ENCODE assay signal across 15 cellular contexts in genomic region chr17:77144227-77144626, GRCh38. TPM values are rescaled to one million over a fixed set of nuclear protein-coding genes. Genes with fewer than 3 reads are reported as not detected.
A peak's percentile ranks its signal among the peaks of the same experiment; 100 is the strongest.
DNase-seq lines count a peak whose midpoint lies in the region; ATAC-seq and TF ChIP-seq lines count a peak whose summit lies in the region.
"Had no signal": no experiment of that assay in that cellular context is flagged by ENCODE, and none has a peak within 500 bp of the region (broad histone marks: within the 10 kb centered on the region; RNA-seq: fewer than 3 reads in every experiment).

No MANE protein-coding gene starts in this region.

- CTCF ChIA-PET in mammary epithelial cell (lab: Charles Lee; ENCODE audit: low non-redundant PET) (no interaction called here), PC-3 (lab: Charles Lee) (no interaction called here)

- H3K27me3 ChIP-seq in breast epithelium = no peaks in the 10 kb centered on the region
- H3K27me3 ChIP-seq in mammary epithelial cell (ENCODE audit: insufficient read depth, low read length) = no peaks in the 10 kb centered on the region
- no peaks in the 10 kb centered on the region for H3K27me3 ChIP-seq in PC-3 (ENCODE audit: low read length)
- no peaks in the 10 kb centered on the region for H3K27me3 ChIP-seq in layer of hippocampus (ENCODE audit: control insufficient read depth, insufficient read depth, low read length)
- H3K27me3 ChIP-seq in transverse colon = no peaks in the 10 kb centered on the region
- no peaks in the 10 kb centered on the region for H3K27me3 ChIP-seq in GM23338 (ENCODE audit: insufficient read depth)

- no peak overlapping the region for H3K4me3 Mint-ChIP-seq in GM23338
- H3K4me3 Mint-ChIP-seq: activated naive CD8-positive, alpha-beta T cell had no signal

- POLR2A ChIA-PET in PC-3 (lab: Charles Lee; ENCODE audit: unreplicated experiment) = no interaction called here

- H3K4me3 ChIP-seq in breast epithelium = peak overlapping the region; percentile 83 to 91 (median 91)
- no peak overlapping the region for H3K4me3 ChIP-seq in mammary epithelial cell (replicated peaks in 1 of 3; ENCODE audit: insufficient read depth in 1 of 3, low read depth in 2 of 3, low read length in 3 of 3)
- no peak overlapping the region for H3K4me3 ChIP-seq in PC-3 (ENCODE audit: low read length)
- H3K4me3 ChIP-seq in transverse colon = no peak overlapping the region
- no peak overlapping the region for H3K4me3 ChIP-seq in GM23338

- no TSS peak for BruUV-seq in mammary epithelial cell (replicated peaks; lab: Mats Ljungman, UMichigan)
- no TSS peak for BruUV-seq in PC-3 (replicated peaks; lab: Mats Ljungman, UMichigan)

- peaks cover 47% of the 10 kb centered on the region for H3K4me1 Mint-ChIP-seq in GM23338

- no peak for TF ChIP-seq EP300 in transverse colon (IDR thresholded peaks at IDR 0.05; ENCODE audit: low read depth)

- H3K4me2 ChIP-seq in mammary epithelial cell (ENCODE audit: insufficient read depth, low read depth, low read length) = no peak overlapping the region
- H3K4me2 ChIP-seq in PC-3 (ENCODE audit: low read length) = peak overlapping the region; percentile 93
- no peak overlapping the region for H3K4me2 ChIP-seq in GM23338

- ATAC-seq in PC-3 (no peak), esophagus mucosa (no peak), GM23338 (no peak), HG03565 (IDR thresholded peaks at IDR 0.05; ENCODE audit: unreplicated experiment) (no peak)

- H3K79me2 ChIP-seq in mammary epithelial cell (ENCODE audit: insufficient read depth, low read length) = peaks cover 82% of the 10 kb centered on the region
- peaks cover 79% of the 10 kb centered on the region for H3K79me2 ChIP-seq in PC-3 (ENCODE audit: low read length)
- peaks cover 37% of the 10 kb centered on the region for H3K79me2 ChIP-seq in GM23338 (replicated peaks; ENCODE audit: insufficient read depth)

- no peak for DNase-seq in breast epithelium (ENCODE audit: low spot score in 2 of 2)
- DNase-seq in mammary epithelial cell = no peak
- no peak for DNase-seq in PC-3
- no peak for DNase-seq in transverse colon
- no peak for DNase-seq in GM23338 (ENCODE audit: low spot score)
- DNase-seq: activated CD8-positive, alpha-beta memory T cell treated with anti-CD3 and anti-CD28 coated beads for 24 hours; effector CD8-positive, alpha-beta T cell; EL; hippocampal formation; IMR-90; small intestine had no signal

- H3K9ac ChIP-seq in mammary epithelial cell (ENCODE audit: insufficient read depth, low read length) = no peak overlapping the region
- H3K9ac ChIP-seq in PC-3 (ENCODE audit: low read length) = no peak overlapping the region

- H3K27me3 Mint-ChIP-seq in GM23338 (ENCODE audit: insufficient read depth, low read depth, poor library complexity) = peaks cover 19% of the 10 kb centered on the region
- H3K27me3 Mint-ChIP-seq: activated naive CD8-positive, alpha-beta T cell had no signal

- H3K9me3 ChIP-seq in breast epithelium (no peaks in the 10 kb centered on the region), mammary epithelial cell (replicated peaks; ENCODE audit: insufficient read depth, low read length) (no peaks in the 10 kb centered on the region), PC-3 (ENCODE audit: low read length) (no peaks in the 10 kb centered on the region), transverse colon (no peaks in the 10 kb centered on the region)

- no peaks in the 10 kb centered on the region for H3K36me3 ChIP-seq in breast epithelium
- peaks cover 27% of the 10 kb centered on the region for H3K36me3 ChIP-seq in mammary epithelial cell (ENCODE audit: insufficient read depth, low read length)
- H3K36me3 ChIP-seq in PC-3 (ENCODE audit: low read depth, low read length) = peaks cover 46% of the 10 kb centered on the region
- no peaks in the 10 kb centered on the region for H3K36me3 ChIP-seq in transverse colon
- peaks cover 20% of the 10 kb centered on the region; the same call in 1 of the 2 replicates for H3K36me3 ChIP-seq in GM23338 (ENCODE audit: insufficient read depth)

- no peak overlapping the region for H2AFZ ChIP-seq in mammary epithelial cell (ENCODE audit: low read depth, low read length)
- H2AFZ ChIP-seq in PC-3 (ENCODE audit: low read length) = no peak overlapping the region
- no peak overlapping the region for H2AFZ ChIP-seq in GM23338

- peaks cover 7% of the 10 kb centered on the region; the same call in 2 of the 3 replicates for H3K9me3 Mint-ChIP-seq in GM23338

- in situ Hi-C loops in mammary epithelial cell (cut with MboI; ENCODE audit: low sequenced_read_pairs in 2 of 2) (no loop called here), transverse colon (cut with MboI; ENCODE audit: low pct_ligation_motif_present in 1 of 4, low pct_unique_long_range_greater_than_20kb in 1 of 4, low sequenced_read_pairs in 3 of 4) (no loop called here)

- 83% methylated on average over 4 of the region's 4 CpGs for WGBS in mammary epithelial cell (ENCODE audit: low coverage, missing lambda C conversion rate)
- WGBS in transverse colon (ENCODE audit: low coverage in 1 of 2), 2 donors = 81 to 87% methylated on average over 4 of the region's 4 CpGs

- intact Hi-C loops in breast epithelium (cut with DNase I; ENCODE audit: low total_unique reads) (no loop called here), mammary epithelial cell (cut with micrococcal nuclease) (no loop called here), PC-3 (cut with micrococcal nuclease) (no loop called here), transverse colon (cut with DNase I; ENCODE audit: low total_unique reads) (loop anchor here (5.0 kb wide), 2 partner anchors 52 to 593 kb away; no protein-coding TSS in a partner anchor)

- H3F3A ChIP-seq in PC-3 (ENCODE audit: low read length, unreplicated experiment) = no peaks in the 10 kb centered on the region
- H3F3A ChIP-seq in GM23338 (replicated peaks; ENCODE audit: low read depth) = peaks cover 16% of the 10 kb centered on the region; the same call in 1 of the 2 replicates

- peaks cover 13% of the 10 kb centered on the region; the same call in 2 of the 3 replicates for H3K36me3 Mint-ChIP-seq in GM23338 (ENCODE audit: low read depth)

- H3K4me1 ChIP-seq in breast epithelium (peaks cover 0 to 4% of the 10 kb centered on the region in 2 donors), mammary epithelial cell (ENCODE audit: insufficient read depth, low read length) (peaks cover 32% of the 10 kb centered on the region), PC-3 (ENCODE audit: insufficient read depth, low read length) (peaks cover 49% of the 10 kb centered on the region), transverse colon (peaks cover 10 to 49% (median 21%) of the 10 kb centered on the region in 4 donors), GM23338 (ENCODE audit: insufficient read depth) (peaks cover 44% of the 10 kb centered on the region)

- no peak overlapping the region for H3K27ac Mint-ChIP-seq in GM23338

- H3K27ac ChIP-seq in breast epithelium (peak overlapping the region; percentile 15), mammary epithelial cell (ENCODE audit: insufficient read depth, low read depth, low read length) (no peak overlapping the region), PC-3 (ENCODE audit: low read length) (no peak overlapping the region), layer of hippocampus (ENCODE audit: low read depth, low read length) (peak overlapping the region; percentile 48), transverse colon (peak overlapping the region; percentile 36 to 99 (median 66)), GM23338 (ENCODE audit: low read depth) (no peak overlapping the region)

- dilution Hi-C loops in mammary epithelial cell (cut with HindIII; ENCODE audit: low sequenced_read_pairs) = no loop called here

- TF ChIP-seq CTCF in breast epithelium (IDR thresholded peaks at IDR 0.05) (no peak), mammary epithelial cell (conservative IDR thresholded peaks at IDR 0.05 in 1 of 2, IDR thresholded peaks at IDR 0.05 in 1 of 2; ENCODE audit: extremely low read depth in 1 of 2, insufficient read depth in 1 of 2, low read depth in 1 of 2, low read length in 2 of 2) (no peak), PC-3 (conservative IDR thresholded peaks at IDR 0.05; ENCODE audit: low read depth, low read length) (no peak), transverse colon (IDR thresholded peaks at IDR 0.05) (no peak), GM23338 (conservative IDR thresholded peaks at IDR 0.05; ENCODE audit: low read depth in 2 of 2) (no peak)

- TF ChIP-seq POLR2A in breast epithelium (IDR thresholded peaks at IDR 0.05) (no peak), transverse colon (IDR thresholded peaks at IDR 0.05) (no peak)

- H4K20me1 ChIP-seq in mammary epithelial cell (ENCODE audit: insufficient read depth, low read length) = no peaks in the 10 kb centered on the region
- no peaks in the 10 kb centered on the region for H4K20me1 ChIP-seq in PC-3 (ENCODE audit: low read length)
- H4K20me1 ChIP-seq in GM23338 (replicated peaks; ENCODE audit: insufficient read depth) = peaks cover 10% of the 10 kb centered on the region

- no peaks in the 10 kb centered on the region for H3K9me2 ChIP-seq in PC-3 (replicated peaks; ENCODE audit: low read length)
- H3K9me2 ChIP-seq in GM23338 (ENCODE audit: insufficient read depth) = no peaks in the 10 kb centered on the region

TF ChIP-seq in GM23338, 12 proteins besides CTCF, POLR2A, EP300 and RAD21 (continues in another document):
- no peak for TF ChIP-seq CREB1 (CRISPR knock-in tag; IDR thresholded peaks at IDR 0.05; ENCODE audit: low read depth)
- TF ChIP-seq JUNB (IDR thresholded peaks at IDR 0.05; ENCODE audit: unreplicated experiment) = no peak
- TF ChIP-seq EZH2 (IDR thresholded peaks at IDR 0.05; ENCODE audit: low read depth, unreplicated experiment) = no peak

RNA-seq across cellular contexts. Expression of gene SEC14L1, which starts 3.5 kb away (rescaled TPM):
- total RNA-seq in breast epithelium = 100 to 1,000 TPM in 1 of 3 donors, 10 to 100 TPM in 2; 52.2 to 106 (median 59.6) TPM
- 10 to 100 TPM; 66.0 to 67.6 TPM for total RNA-seq in mammary epithelial cell
- 34.8 TPM for polyA plus RNA-seq in mammary epithelial cell
- polyA minus RNA-seq in mammary epithelial cell = 53.9 TPM
- 39.8 and 50.9 TPM in 2 replicates for total RNA-seq in PC-3 (2014; rRNA removed)
- total RNA-seq in transverse colon = 10 to 100 TPM; 16.8 to 34.6 (median 23.8) TPM
- 25.9 TPM for total RNA-seq in esophagus mucosa
- total RNA-seq in GM23338 (2014; rRNA removed; shearing (Covaris generic)) = 54.8 and 81.8 TPM in 2 replicates
- 26.8 and 32.3 TPM in 2 replicates for polyA plus RNA-seq in GM23338 (2016; fragmentation: Nextera tagmentation; extraction: Ambion mirVana)

Comparison
In these comparisons a context has a peak if more than half of its experiments do, and no peak if none do; other contexts are left out.
1. H3K27ac ChIP-seq: peak in breast epithelium (2 of 2), layer of hippocampus (single experiment) and transverse colon (4 of 4); none in mammary epithelial cell (single experiment), PC-3 (single experiment) and GM23338 (single experiment).
2. H3K4me3 ChIP-seq: peak in breast epithelium (3 of 3); none in mammary epithelial cell (0 of 3), PC-3 (single experiment), transverse colon (0 of 4) and GM23338 (single experiment).